ENCODE assay signal across 33 cellular contexts in genomic region chr1:230156068-230156467, GRCh38.
DNase-seq lines count a peak whose midpoint lies in the region; ATAC-seq, FAIRE-seq and TF ChIP-seq lines count a peak whose summit lies in the region.
"Had no signal": no experiment of that assay in that cellular context is flagged by ENCODE, and none has a peak within 500 bp of the region (broad histone marks: within the 10 kb centered on the region; RNA-seq: fewer than 3 reads in every experiment).

No MANE protein-coding gene starts in this region.

- TF ChIP-seq CTCF in astrocyte (IDR thresholded peaks at IDR 0.05; ENCODE audit: insufficient read depth, low read depth, low read length), result no peak
- no peak for TF ChIP-seq CTCF in neural crest cell (conservative IDR thresholded peaks at IDR 0.05)
- no peak for TF ChIP-seq CTCF in tibial nerve (IDR thresholded peaks at IDR 0.05)

- no peak overlapping the region for H3K4me3 Mint-ChIP-seq in activated naive CD8-positive, alpha-beta T cell
- H3K4me3 Mint-ChIP-seq in activated naive CD8-positive, alpha-beta T cell treated with anti-CD3 and anti-CD28 coated beads, Interleukin-2, amount 50 U/mL, for 24 hours, result no peak overlapping the region
- H3K4me3 Mint-ChIP-seq in astrocyte (ENCODE audit: unreplicated experiment), result no peak overlapping the region
- peak overlapping the region; percentile 29 for H3K4me3 Mint-ChIP-seq in neural crest cell
- H3K4me3 Mint-ChIP-seq: activated naive CD4-positive, alpha-beta T cell treated with anti-CD3 and anti-CD28 coated beads, Interleukin-2, amount 10 ng/mL, durations not matched to agents 7 days and 5 days; activated T-helper 17 cell treated with anti-CD3 and anti-CD28 coated beads, Interleukin-2, amount 50 U/mL, for 72 hours; CD4-positive, alpha-beta T cell; IgD-negative memory B cell; T-helper 17 cell had no signal

- H3K27ac Mint-ChIP-seq in activated naive CD8-positive, alpha-beta T cell, result peak overlapping the region; percentile 74
- H3K27ac Mint-ChIP-seq in activated naive CD8-positive, alpha-beta T cell treated with anti-CD3 and anti-CD28 coated beads, Interleukin-2, amount 50 U/mL, for 24 hours, result no peak overlapping the region
- H3K27ac Mint-ChIP-seq in astrocyte (ENCODE audit: unreplicated experiment) (peak overlapping the region; percentile 81), neural crest cell (ENCODE audit: unreplicated experiment) (peak overlapping the region; percentile 90)
- H3K27ac Mint-ChIP-seq: activated naive CD4-positive, alpha-beta T cell treated with anti-CD3 and anti-CD28 coated beads, Interleukin-2, amount 10 ng/mL, durations not matched to agents 7 days and 5 days; CD4-positive, alpha-beta T cell; T-helper 17 cell had no signal

- peaks cover 98% of the 10 kb centered on the region for H3K79me2 ChIP-seq in astrocyte (ENCODE audit: insufficient read depth, low read length)

- H3K27ac ChIP-seq in astrocyte (ENCODE audit: low read depth, low read length) (no peak overlapping the region), tibial nerve (peak overlapping the region in 3 of 4 donors; percentile 11 to 92 (median 86))
- H3K27ac ChIP-seq: epithelial cell of prostate, parathyroid adenoma, PC-9, upper lobe of right lung had no signal

- no peak for DNase-seq in activated naive CD8-positive, alpha-beta T cell treated with anti-CD3 and anti-CD28 coated beads, Interleukin-2, amount 50 U/mL, for 24 hours
- DNase-seq in astrocyte (ENCODE audit: low read depth) (no peak), neural crest cell (ENCODE audit: low read depth, low spot score) (no peak), tibial nerve (ENCODE audit: low spot score in 2 of 2) (no peak), NCI-H128 (lab: John Stamatoyannopoulos, UW; ENCODE audit: unreplicated experiment) (no peak), putamen (ENCODE audit: low spot score) (no peak), ACHN (no peak)
- DNase-seq: activated CD4-positive, alpha-beta T cell treated with anti-CD3 and anti-CD28 coated beads, Interleukin-2, amount 50 U/mL, for 4 hours; activated CD8-positive, alpha-beta memory T cell treated with anti-CD3 and anti-CD28 coated beads, Interleukin-2, amount 50 U/mL, for 48 hours; activated naive CD4-positive, alpha-beta T cell treated with anti-CD3 and anti-CD28 coated beads, Interleukin-2, amount 10 ng/mL, durations not matched to agents 7 days and 5 days; CD4-positive, alpha-beta T cell; DMS79 treated with DMSO at 0.1 percent for 48 hours; effector CD8-positive, alpha-beta T cell; GF-D8; hypothalamus; NCI-H1105; NCI-H2081 treated with DMSO at 0.1 percent for 48 hours; NCI-H226; NCI-H526 treated with DMSO at 0.1 percent for 48 hours; PC-9; right cardiac atrium; stimulated activated CD4-positive, alpha-beta T cell treated with anti-CD3 and anti-CD28 coated beads, Interleukin-2, amount 100 ng/mL, for 48 hours; T-helper 17 cell; upper lobe of right lung had no signal

- no peaks in the 10 kb centered on the region for H3K9me3 Mint-ChIP-seq in activated naive CD8-positive, alpha-beta T cell (ENCODE audit: low read depth)
- no peaks in the 10 kb centered on the region for H3K9me3 Mint-ChIP-seq in activated naive CD8-positive, alpha-beta T cell treated with anti-CD3 and anti-CD28 coated beads, Interleukin-2, amount 50 U/mL, for 24 hours
- no peaks in the 10 kb centered on the region for H3K9me3 Mint-ChIP-seq in astrocyte (ENCODE audit: unreplicated experiment)
- H3K9me3 Mint-ChIP-seq in neural crest cell, result peaks cover 3% of the 10 kb centered on the region
- H3K9me3 Mint-ChIP-seq: activated naive CD4-positive, alpha-beta T cell treated with anti-CD3 and anti-CD28 coated beads, Interleukin-2, amount 10 ng/mL, durations not matched to agents 7 days and 5 days; activated T-helper 17 cell treated with anti-CD3 and anti-CD28 coated beads, Interleukin-2, amount 50 U/mL, for 72 hours; CD4-positive, alpha-beta T cell; IgD-negative memory B cell had no signal

- H2AFZ ChIP-seq in astrocyte (ENCODE audit: low read depth, low read length), result no peak overlapping the region
- H2AFZ ChIP-seq: parathyroid adenoma, PC-9 had no signal

- peaks cover 6% of the 10 kb centered on the region for H3K36me3 Mint-ChIP-seq in activated naive CD8-positive, alpha-beta T cell
- peaks cover 9% of the 10 kb centered on the region for H3K36me3 Mint-ChIP-seq in activated naive CD8-positive, alpha-beta T cell treated with anti-CD3 and anti-CD28 coated beads, Interleukin-2, amount 50 U/mL, for 24 hours (ENCODE audit: low read depth)
- peaks cover 12% of the 10 kb centered on the region for H3K36me3 Mint-ChIP-seq in astrocyte (ENCODE audit: low read depth, unreplicated experiment)
- H3K36me3 Mint-ChIP-seq in neural crest cell (ENCODE audit: low read depth), result peaks cover 3% of the 10 kb centered on the region
- H3K36me3 Mint-ChIP-seq: activated naive CD4-positive, alpha-beta T cell treated with anti-CD3 and anti-CD28 coated beads, Interleukin-2, amount 10 ng/mL, durations not matched to agents 7 days and 5 days had no signal

- H3K36me3 ChIP-seq in astrocyte (ENCODE audit: insufficient read depth, low read length), result no peaks in the 10 kb centered on the region
- no peaks in the 10 kb centered on the region for H3K36me3 ChIP-seq in tibial nerve
- H3K36me3 ChIP-seq: upper lobe of right lung had no signal

- H3K4me2 ChIP-seq in astrocyte (ENCODE audit: low read length), result no peak overlapping the region
- H3K4me2 ChIP-seq: PC-9 had no signal

- FAIRE-seq in astrocyte (lab: Jason Lieb, UNC), result no peak
- FAIRE-seq: TTC549 had no signal

- H3K27me3 Mint-ChIP-seq in activated naive CD8-positive, alpha-beta T cell, result no peaks in the 10 kb centered on the region
- no peaks in the 10 kb centered on the region for H3K27me3 Mint-ChIP-seq in activated naive CD8-positive, alpha-beta T cell treated with anti-CD3 and anti-CD28 coated beads, Interleukin-2, amount 50 U/mL, for 24 hours
- H3K27me3 Mint-ChIP-seq in astrocyte (ENCODE audit: low read depth, unreplicated experiment), result no peaks in the 10 kb centered on the region
- no peaks in the 10 kb centered on the region for H3K27me3 Mint-ChIP-seq in neural crest cell (ENCODE audit: low read depth)
- H3K27me3 Mint-ChIP-seq: activated naive CD4-positive, alpha-beta T cell treated with anti-CD3 and anti-CD28 coated beads, Interleukin-2, amount 10 ng/mL, durations not matched to agents 7 days and 5 days; activated T-helper 17 cell treated with anti-CD3 and anti-CD28 coated beads, Interleukin-2, amount 50 U/mL, for 72 hours; CD4-positive, alpha-beta T cell; IgD-negative memory B cell; T-helper 17 cell had no signal

- H4K20me1 ChIP-seq in astrocyte (ENCODE audit: insufficient read depth, low read length), result peaks cover 79% of the 10 kb centered on the region

- ATAC-seq in activated naive CD8-positive, alpha-beta T cell treated with anti-CD3 and anti-CD28 coated beads, Interleukin-2, amount 50 U/mL, for 24 hours, result no peak
- ATAC-seq: activated CD4-positive, CD25-positive, alpha-beta regulatory T cell treated with anti-CD3 and anti-CD28 coated beads, Interleukin-2, amount 50 U/mL, for 24 hours; activated T-helper 17 cell treated with anti-CD3 and anti-CD28 coated beads, Interleukin-2, amount 50 U/mL, for 72 hours; right cardiac atrium; Right ventricle myocardium inferior; T-helper 17 cell; upper lobe of right lung had no signal

- 52 to 53% methylated on average over 4 of the region's 5 CpGs for WGBS in tibial nerve, 2 donors

- in situ Hi-C loops in ACHN (cut with HindIII; ENCODE audit: low pct_ligation_motif_present, low pct_unique_long_range_greater_than_20kb, low sequenced_read_pairs), result no loop called here

- H3K4me3 ChIP-seq in astrocyte (ENCODE audit: insufficient read depth, low read depth, low read length) (no peak overlapping the region), tibial nerve (no peak overlapping the region)
- H3K4me3 ChIP-seq: coronary artery, PC-9, upper lobe of right lung had no signal

- H3K27me3 ChIP-seq in astrocyte (ENCODE audit: insufficient read depth, low read length), result no peaks in the 10 kb centered on the region
- no peaks in the 10 kb centered on the region for H3K27me3 ChIP-seq in tibial nerve
- H3K27me3 ChIP-seq: upper lobe of right lung had no signal

- peaks cover 51% of the 10 kb centered on the region for H3K4me1 Mint-ChIP-seq in activated naive CD8-positive, alpha-beta T cell (ENCODE audit: low read depth)
- H3K4me1 Mint-ChIP-seq in activated naive CD8-positive, alpha-beta T cell treated with anti-CD3 and anti-CD28 coated beads, Interleukin-2, amount 50 U/mL, for 24 hours, result peaks cover 44% of the 10 kb centered on the region
- H3K4me1 Mint-ChIP-seq in astrocyte (ENCODE audit: low read depth, unreplicated experiment) (peaks cover 79% of the 10 kb centered on the region), neural crest cell (peaks cover 89% of the 10 kb centered on the region)

- H3K4me1 ChIP-seq in astrocyte (ENCODE audit: insufficient read depth, low read length) (peaks cover 23% of the 10 kb centered on the region), tibial nerve (peaks cover 0 to 99% (median 58%) of the 10 kb centered on the region in 4 donors)

- H3K9ac ChIP-seq in astrocyte (ENCODE audit: low read length), result no peak overlapping the region
- H3K9ac ChIP-seq: parathyroid adenoma had no signal

- H3K9me3 ChIP-seq in astrocyte (ENCODE audit: insufficient read depth, low read depth, low read length), result no peaks in the 10 kb centered on the region
- no peaks in the 10 kb centered on the region for H3K9me3 ChIP-seq in tibial nerve
- H3K9me3 ChIP-seq: upper lobe of right lung had no signal

- TF ChIP-seq POLR2A in tibial nerve (IDR thresholded peaks at IDR 0.05), result no peak

- TF ChIP-seq EP300 in tibial nerve (IDR thresholded peaks at IDR 0.05), result no peak
